17 cellular contexts compared by ENCODE assay signal in genomic region chr21:41605178-41605933, GRCh38.
DNase-seq lines count a peak whose midpoint lies in the region; ATAC-seq lines count a peak whose summit lies in the region.
"Had no signal": no experiment of that assay in that cellular context is flagged by ENCODE, and none has a peak within 500 bp of the region (broad histone marks: within the 10 kb centered on the region; RNA-seq: fewer than 3 reads in every experiment).

No MANE protein-coding gene starts in this region.

- H3K9me3 Mint-ChIP-seq in stimulated activated naive CD8-positive, alpha-beta T cell treated with anti-CD3 and anti-CD28 coated beads, Interleukin-15, amount 100 ng/mL, for 72 hours, result no peaks in the 10 kb centered on the region
- H3K9me3 Mint-ChIP-seq: activated CD4-positive, alpha-beta memory T cell treated with anti-CD3 and anti-CD28 coated beads, Interleukin-2, amount 10 ng/mL, durations not matched to agents 7 days and 5 days; effector memory CD8-positive, alpha-beta T cell had no signal

- H3K4me1 Mint-ChIP-seq in stimulated activated naive CD8-positive, alpha-beta T cell treated with anti-CD3 and anti-CD28 coated beads, Interleukin-15, amount 100 ng/mL, for 72 hours, result no peaks in the 10 kb centered on the region
- H3K4me1 Mint-ChIP-seq: activated CD4-positive, alpha-beta memory T cell treated with anti-CD3 and anti-CD28 coated beads, Interleukin-2, amount 10 ng/mL, durations not matched to agents 7 days and 5 days had no signal

- ATAC-seq in esophagus mucosa, result peak; percentile 78
- ATAC-seq in sciatic nerve, result no peak
- no peak for ATAC-seq in stimulated activated naive CD8-positive, alpha-beta T cell treated with anti-CD3 and anti-CD28 coated beads, Interleukin-15, amount 100 ng/mL, for 72 hours
- ATAC-seq in Right ventricle myocardium inferior, result no peak
- no peak for ATAC-seq in GM19455 (IDR thresholded peaks at IDR 0.05; ENCODE audit: unreplicated experiment)
- ATAC-seq: effector memory CD8-positive, alpha-beta T cell; SK-N-SH treated with all-trans-retinoic acid at 6 μM for 48 hours had no signal

- intact Hi-C loops in sciatic nerve (cut with DNase I) (loop anchor here (10.0 kb wide), 1 partner anchor 509 kb away; no protein-coding TSS in a partner anchor), Right ventricle myocardium inferior (cut with DNase I) (no loop called here)

- no peak overlapping the region for H3K27ac Mint-ChIP-seq in stimulated activated naive CD8-positive, alpha-beta T cell treated with anti-CD3 and anti-CD28 coated beads, Interleukin-15, amount 100 ng/mL, for 72 hours
- H3K27ac Mint-ChIP-seq: activated CD4-positive, alpha-beta memory T cell treated with anti-CD3 and anti-CD28 coated beads, Interleukin-2, amount 10 ng/mL, durations not matched to agents 7 days and 5 days; effector memory CD8-positive, alpha-beta T cell had no signal

- peak; percentile 36 for DNase-seq in NCI-H1436 (lab: John Stamatoyannopoulos, UW)
- DNase-seq in NCI-H1436 treated with DMSO at 0.1 percent for 48 hours (lab: John Stamatoyannopoulos, UW), result no peak
- peak; percentile 37 for DNase-seq in NCI-H510A (lab: John Stamatoyannopoulos, UW)
- peak; percentile 35 for DNase-seq in sciatic nerve (ENCODE audit: low spot score)
- no peak for DNase-seq in stimulated activated naive CD8-positive, alpha-beta T cell treated with anti-CD3 and anti-CD28 coated beads, Interleukin-15, amount 100 ng/mL, for 72 hours
- no peak for DNase-seq in Right ventricle myocardium inferior (ENCODE audit: missing footprints)
- DNase-seq: 8988T; activated CD4-positive, alpha-beta memory T cell treated with anti-CD3 and anti-CD28 coated beads, Interleukin-2, amount 10 ng/mL, durations not matched to agents 7 days and 5 days; C1 segment of cervical spinal cord; central memory CD4-positive, alpha-beta T cell; effector memory CD8-positive, alpha-beta T cell; mesenchymal stem cell; NCI-H2171; stimulated activated CD4-positive, alpha-beta T cell treated with anti-CD3 and anti-CD28 coated beads, Interleukin-4, amount 100 ng/mL, for 4 hours had no signal

- H3K4me3 Mint-ChIP-seq in stimulated activated naive CD8-positive, alpha-beta T cell treated with anti-CD3 and anti-CD28 coated beads, Interleukin-15, amount 100 ng/mL, for 72 hours, result no peak overlapping the region
- H3K4me3 Mint-ChIP-seq: activated CD4-positive, alpha-beta memory T cell treated with anti-CD3 and anti-CD28 coated beads, Interleukin-2, amount 10 ng/mL, durations not matched to agents 7 days and 5 days; effector memory CD8-positive, alpha-beta T cell had no signal

- H3K27me3 Mint-ChIP-seq in stimulated activated naive CD8-positive, alpha-beta T cell treated with anti-CD3 and anti-CD28 coated beads, Interleukin-15, amount 100 ng/mL, for 72 hours, result peaks cover 40% of the 10 kb centered on the region

Comparison
In these comparisons a context has a peak if more than half of its experiments do, and no peak if none do; other contexts are left out.
1. DNase-seq: peak in NCI-H1436 (single experiment), NCI-H510A (single experiment) and sciatic nerve (single experiment); none in NCI-H1436 treated with DMSO at 0.1 percent for 48 hours (single experiment), stimulated activated naive CD8-positive, alpha-beta T cell treated with anti-CD3 and anti-CD28 coated beads, Interleukin-15, amount 100 ng/mL, for 72 hours (0 of 2) and Right ventricle myocardium inferior (single experiment).